8 cellular contexts compared by ENCODE assay signal in the genomic region with DNA sequence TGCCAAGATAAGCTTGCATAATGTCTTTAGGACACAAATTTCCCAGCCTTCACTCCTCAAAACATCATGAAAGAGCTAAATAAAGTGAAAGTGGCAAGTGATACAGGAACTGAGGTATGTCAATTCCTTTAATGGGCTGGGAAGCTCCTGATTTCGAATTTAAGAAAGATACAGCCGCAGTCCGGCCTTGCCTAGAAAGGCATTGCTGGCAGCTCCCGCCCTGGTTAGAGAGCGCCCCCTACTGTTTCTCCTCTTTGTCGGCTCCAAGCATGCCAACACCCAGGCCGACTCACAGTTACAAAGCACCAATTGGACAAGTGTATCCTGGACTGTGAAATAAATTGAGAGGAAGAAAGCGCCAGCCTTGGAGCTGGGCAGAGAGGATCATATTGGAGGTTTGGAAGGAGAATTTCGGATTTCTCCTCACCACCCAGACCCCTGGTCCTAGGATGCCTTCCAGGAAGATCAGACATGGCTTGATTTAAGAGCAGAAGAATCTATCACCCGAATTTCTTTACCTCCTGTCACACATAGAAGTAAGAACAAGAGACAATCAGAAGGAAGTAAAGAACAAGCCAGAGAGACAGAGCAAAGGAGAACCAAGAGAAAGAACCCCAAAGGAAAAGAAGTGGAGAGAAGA.
A peak's percentile ranks its signal among the peaks of the same experiment; 100 is the strongest.
DNase-seq lines count a peak whose midpoint lies in the region; ATAC-seq and TF ChIP-seq lines count a peak whose summit lies in the region.

No MANE protein-coding gene starts in this region.

- no peak for TF ChIP-seq POLR2A in right lobe of liver (IDR thresholded peaks at IDR 0.05)

- TF ChIP-seq CTCF in right lobe of liver (IDR thresholded peaks at IDR 0.05), result peak; percentile 94 to 98 (median 95)

- DNase-seq in C1 segment of cervical spinal cord (lab: John Stamatoyannopoulos, UW) (peak; percentile 10 to 83 (median 68)), NCI-H524 (lab: John Stamatoyannopoulos, UW) (peak; percentile 64 to 81), dedifferentiated amniotic fluid mesenchymal stem cell (ENCODE audit: extremely low spot score) (peak; percentile 92), right lobe of liver (peak; percentile 83 to 89 (median 84))
- DNase-seq in activated CD4-positive, alpha-beta T cell treated with anti-CD3 and anti-CD28 coated beads, Interleukin-2, amount 10 ng/mL, durations not matched to agents 24 days and 14 days, result peak; percentile 96
- peak; percentile 78 to 81 for DNase-seq in stimulated activated CD4-positive, alpha-beta T cell treated with anti-CD3 and anti-CD28 coated beads, Interleukin-4, amount 100 ng/mL, for 48 hours (ENCODE audit: low read depth in 2 of 2)

- H3K9me3 ChIP-seq in right lobe of liver, result no peaks in the 10 kb centered on the region

- H3K36me3 ChIP-seq in right lobe of liver, result no peaks in the 10 kb centered on the region

- no peak overlapping the region for H3K4me3 Mint-ChIP-seq in activated CD4-positive, alpha-beta T cell treated with anti-CD3 and anti-CD28 coated beads, Interleukin-2, amount 10 ng/mL, durations not matched to agents 24 days and 14 days

- H3K27ac Mint-ChIP-seq in activated CD4-positive, alpha-beta T cell treated with anti-CD3 and anti-CD28 coated beads, Interleukin-2, amount 10 ng/mL, durations not matched to agents 24 days and 14 days, result no peak overlapping the region

- WGBS in right lobe of liver (ENCODE audit: insufficient coverage, low coverage, low lambda C conversion rate, missing lambda C conversion rate), result 10% methylated on average over 10 of the region's 10 CpGs

- no peaks in the 10 kb centered on the region for H3K27me3 Mint-ChIP-seq in activated CD4-positive, alpha-beta T cell treated with anti-CD3 and anti-CD28 coated beads, Interleukin-2, amount 10 ng/mL, durations not matched to agents 24 days and 14 days

- H3K4me3 ChIP-seq in right lobe of liver, result no peak overlapping the region

- no peaks in the 10 kb centered on the region for H3K9me3 Mint-ChIP-seq in activated CD4-positive, alpha-beta T cell treated with anti-CD3 and anti-CD28 coated beads, Interleukin-2, amount 10 ng/mL, durations not matched to agents 24 days and 14 days

- intact Hi-C loops in activated CD4-positive, alpha-beta T cell treated with anti-CD3 and anti-CD28 coated beads, Interleukin-2, amount 10 ng/mL, durations not matched to agents 24 days and 14 days (cut with micrococcal nuclease), result loop anchor here (1.0 to 10.0 kb wide), 4 partner anchors 360 to 611 kb away; partner anchors contain the start of gene SESN3
- intact Hi-C loops in right lobe of liver (cut with DNase I), result loop anchor here in 1 of 2 donors (5.0 kb wide), 1 partner anchor 553 kb away; no protein-coding TSS in a partner anchor

- H3K36me3 Mint-ChIP-seq in activated CD4-positive, alpha-beta T cell treated with anti-CD3 and anti-CD28 coated beads, Interleukin-2, amount 10 ng/mL, durations not matched to agents 24 days and 14 days (ENCODE audit: low read depth), result peaks cover 2% of the 10 kb centered on the region

- no peaks in the 10 kb centered on the region for H3K27me3 ChIP-seq in right lobe of liver

- no peak overlapping the region for H3K27ac ChIP-seq in right lobe of liver

- peaks cover 17% of the 10 kb centered on the region for H3K4me1 Mint-ChIP-seq in activated CD4-positive, alpha-beta T cell treated with anti-CD3 and anti-CD28 coated beads, Interleukin-2, amount 10 ng/mL, durations not matched to agents 24 days and 14 days

- H3K4me1 ChIP-seq in right lobe of liver, result peaks cover 0 to 6% (median 0%) of the 10 kb centered on the region in 4 donors

- ATAC-seq in GM19351 (IDR thresholded peaks at IDR 0.05; ENCODE audit: unreplicated experiment) (peak; percentile 87), HG03457 (IDR thresholded peaks at IDR 0.05; ENCODE audit: unreplicated experiment) (peak; percentile 69), right lobe of liver (peak; percentile 98 to 100 (median 99))
